1 cellular context compared by ENCODE assay signal in the genomic region with DNA sequence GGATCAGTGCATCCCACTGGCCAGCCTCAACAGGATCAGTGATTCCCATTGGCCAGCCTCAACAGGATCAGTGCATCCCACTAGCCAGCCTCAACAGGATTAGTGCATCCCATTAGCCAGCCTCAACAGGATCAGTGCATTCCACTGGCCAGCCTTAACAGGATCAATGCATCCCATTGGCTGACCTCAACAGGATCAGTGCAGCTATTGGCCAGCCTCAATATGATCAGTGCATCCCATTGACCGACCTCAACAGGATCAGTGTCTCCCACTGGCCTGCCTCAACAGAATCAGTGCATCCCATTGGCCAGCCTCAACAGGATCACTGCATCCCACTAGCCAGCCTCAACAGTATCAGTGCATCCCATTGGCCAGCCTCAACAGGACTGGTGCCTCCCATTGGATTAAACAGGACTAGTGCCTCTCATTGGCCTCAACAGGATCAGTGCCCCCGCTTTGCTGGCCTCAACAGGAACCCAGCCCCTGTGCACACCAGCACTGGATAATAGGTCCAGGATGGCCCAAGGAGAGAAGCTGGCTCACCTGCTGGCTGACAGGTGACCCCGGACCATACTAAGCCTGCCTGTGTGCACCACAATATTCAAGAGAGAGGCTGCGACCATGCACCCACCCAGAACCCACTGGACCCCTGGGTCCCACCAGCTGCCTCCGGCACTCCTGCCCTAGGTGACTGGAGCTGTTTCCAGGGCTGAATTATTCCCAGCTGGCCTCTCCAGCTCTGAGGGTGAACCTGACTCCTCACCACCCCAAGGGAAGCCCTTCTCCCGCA.
TF ChIP-seq lines count a peak whose summit lies in the region.

No MANE protein-coding gene starts in this region.

TF ChIP-seq in HCT116, 20 proteins besides CTCF, POLR2A, EP300 and RAD21 (continued from another document):
- TF ChIP-seq, protein P1, sequence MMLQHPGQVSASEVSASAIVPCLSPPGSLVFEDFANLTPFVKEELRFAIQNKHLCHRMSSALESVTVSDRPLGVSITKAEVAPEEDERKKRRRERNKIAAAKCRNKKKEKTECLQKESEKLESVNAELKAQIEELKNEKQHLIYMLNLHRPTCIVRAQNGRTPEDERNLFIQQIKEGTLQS (IDR thresholded peaks at IDR 0.05) = no peak
- TF ChIP-seq ELF1 (IDR thresholded peaks at IDR 0.05; ENCODE audit: borderline replicate concordance, low read depth) (no peak), SP1 (IDR thresholded peaks at IDR 0.05; ENCODE audit: low read depth) (no peak), ZFX (IDR thresholded peaks at IDR 0.05) (no peak)
- TF ChIP-seq, protein P2, sequence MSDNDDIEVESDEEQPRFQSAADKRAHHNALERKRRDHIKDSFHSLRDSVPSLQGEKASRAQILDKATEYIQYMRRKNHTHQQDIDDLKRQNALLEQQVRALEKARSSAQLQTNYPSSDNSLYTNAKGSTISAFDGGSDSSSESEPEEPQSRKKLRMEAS (IDR thresholded peaks at IDR 0.05) = no peak
- TF ChIP-seq, protein P3, sequence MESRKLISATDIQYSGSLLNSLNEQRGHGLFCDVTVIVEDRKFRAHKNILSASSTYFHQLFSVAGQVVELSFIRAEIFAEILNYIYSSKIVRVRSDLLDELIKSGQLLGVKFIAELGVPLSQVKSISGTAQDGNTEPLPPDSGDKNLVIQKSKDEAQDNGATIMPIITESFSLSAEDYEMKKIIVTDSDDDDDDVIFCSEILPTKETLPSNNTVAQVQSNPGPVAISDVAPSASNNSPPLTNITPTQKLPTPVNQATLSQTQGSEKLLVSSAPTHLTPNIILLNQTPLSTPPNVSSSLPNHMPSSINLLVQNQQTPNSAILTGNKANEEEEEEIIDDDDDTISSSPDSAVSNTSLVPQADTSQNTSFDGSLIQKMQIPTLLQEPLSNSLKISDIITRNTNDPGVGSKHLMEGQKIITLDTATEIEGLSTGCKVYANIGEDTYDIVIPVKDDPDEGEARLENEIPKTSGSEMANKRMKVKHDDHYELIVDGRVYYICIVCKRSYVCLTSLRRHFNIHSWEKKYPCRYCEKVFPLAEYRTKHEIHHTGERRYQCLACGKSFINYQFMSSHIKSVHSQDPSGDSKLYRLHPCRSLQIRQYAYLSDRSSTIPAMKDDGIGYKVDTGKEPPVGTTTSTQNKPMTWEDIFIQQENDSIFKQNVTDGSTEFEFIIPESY (IDR thresholded peaks at IDR 0.05; ENCODE audit: extremely low read depth, insufficient replicate concordance, low read length) = no peak
TF ChIP-seq in HCT116: peak in this region for 0.
